In genomic region chr17:77887464-77888241, GRCh38 we compare ENCODE assay signal across 1 cellular context.
TF ChIP-seq lines count a peak whose summit lies in the region.

No MANE protein-coding gene starts in this region.

TF ChIP-seq in K562, 482 proteins besides CTCF, POLR2A, EP300 and RAD21 (continued from another document):
- peak; percentile 40 to 51 for TF ChIP-seq E2F6 (IDR thresholded peaks at IDR 0.05; ENCODE audit: borderline replicate concordance in 1 of 2, extremely low read depth in 1 of 2, insufficient read depth in 1 of 2, insufficient read length in 1 of 2, low read depth in 1 of 2, low read length in 1 of 2, poor library complexity in 1 of 2, severe bottlenecking in 1 of 2)
- peak; percentile 30 for TF ChIP-seq POLR2B (IDR thresholded peaks at IDR 0.05; ENCODE audit: low read depth, partially characterized antibody)
- TF ChIP-seq, protein P1, sequence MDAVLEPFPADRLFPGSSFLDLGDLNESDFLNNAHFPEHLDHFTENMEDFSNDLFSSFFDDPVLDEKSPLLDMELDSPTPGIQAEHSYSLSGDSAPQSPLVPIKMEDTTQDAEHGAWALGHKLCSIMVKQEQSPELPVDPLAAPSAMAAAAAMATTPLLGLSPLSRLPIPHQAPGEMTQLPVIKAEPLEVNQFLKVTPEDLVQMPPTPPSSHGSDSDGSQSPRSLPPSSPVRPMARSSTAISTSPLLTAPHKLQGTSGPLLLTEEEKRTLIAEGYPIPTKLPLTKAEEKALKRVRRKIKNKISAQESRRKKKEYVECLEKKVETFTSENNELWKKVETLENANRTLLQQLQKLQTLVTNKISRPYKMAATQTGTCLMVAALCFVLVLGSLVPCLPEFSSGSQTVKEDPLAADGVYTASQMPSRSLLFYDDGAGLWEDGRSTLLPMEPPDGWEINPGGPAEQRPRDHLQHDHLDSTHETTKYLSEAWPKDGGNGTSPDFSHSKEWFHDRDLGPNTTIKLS (IDR thresholded peaks at IDR 0.05; ENCODE audit: borderline replicate concordance, low read depth): peak; percentile 93
- 0 out of 2 replicates have a peak, but pooled peaks have one; percentile 33 for TF ChIP-seq NFRKB (IDR thresholded peaks at IDR 0.05; ENCODE audit: low read depth)
- TF ChIP-seq ZZZ3 (IDR thresholded peaks at IDR 0.05): no peak
- no peak for TF ChIP-seq CBX8 (IDR thresholded peaks at IDR 0.05; ENCODE audit: borderline replicate concordance, extremely low read depth, low read depth, low read length, poor library complexity, severe bottlenecking)
- no peak for TF ChIP-seq HMG20A (CRISPR knock-in tag; conservative IDR thresholded peaks at IDR 0.05)
- 0 out of 2 replicates have a peak, but pooled peaks have one; percentile 44 for TF ChIP-seq ZNF583 (CRISPR knock-in tag; IDR thresholded peaks at IDR 0.05)
- peak; percentile 96 for TF ChIP-seq L3MBTL2 (IDR thresholded peaks at IDR 0.05)
- peak; percentile 29; the same call in 1 of the 2 replicates for TF ChIP-seq DPF2 (IDR thresholded peaks at IDR 0.05)
- peak; percentile 67 for TF ChIP-seq HNRNPLL (IDR thresholded peaks at IDR 0.05; ENCODE audit: low read depth, low read length, poor library complexity, severe bottlenecking)
- TF ChIP-seq JUN (IDR thresholded peaks at IDR 0.05; ENCODE audit: borderline replicate concordance, low read depth, low read length): peak; percentile 57; the same call in 1 of the 2 replicates
- no peak for TF ChIP-seq JUN (CRISPR knock-in tag; IDR thresholded peaks at IDR 0.05; ENCODE audit: borderline replicate concordance)
- TF ChIP-seq, protein P2, sequence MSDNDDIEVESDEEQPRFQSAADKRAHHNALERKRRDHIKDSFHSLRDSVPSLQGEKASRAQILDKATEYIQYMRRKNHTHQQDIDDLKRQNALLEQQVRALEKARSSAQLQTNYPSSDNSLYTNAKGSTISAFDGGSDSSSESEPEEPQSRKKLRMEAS (CRISPR knock-in tag; IDR thresholded peaks at IDR 0.05): peak; percentile 65; the same call in 1 of the 2 replicates
- TF ChIP-seq, protein P3, sequence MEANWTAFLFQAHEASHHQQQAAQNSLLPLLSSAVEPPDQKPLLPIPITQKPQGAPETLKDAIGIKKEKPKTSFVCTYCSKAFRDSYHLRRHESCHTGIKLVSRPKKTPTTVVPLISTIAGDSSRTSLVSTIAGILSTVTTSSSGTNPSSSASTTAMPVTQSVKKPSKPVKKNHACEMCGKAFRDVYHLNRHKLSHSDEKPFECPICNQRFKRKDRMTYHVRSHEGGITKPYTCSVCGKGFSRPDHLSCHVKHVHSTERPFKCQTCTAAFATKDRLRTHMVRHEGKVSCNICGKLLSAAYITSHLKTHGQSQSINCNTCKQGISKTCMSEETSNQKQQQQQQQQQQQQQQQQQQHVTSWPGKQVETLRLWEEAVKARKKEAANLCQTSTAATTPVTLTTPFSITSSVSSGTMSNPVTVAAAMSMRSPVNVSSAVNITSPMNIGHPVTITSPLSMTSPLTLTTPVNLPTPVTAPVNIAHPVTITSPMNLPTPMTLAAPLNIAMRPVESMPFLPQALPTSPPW (CRISPR knock-in tag; IDR thresholded peaks at IDR 0.05): peak; percentile 43; the same call in 1 of the 2 replicates
- peak; percentile 82 for TF ChIP-seq EP400 (IDR thresholded peaks at IDR 0.05)
- peak; percentile 76 for TF ChIP-seq ETV5 (CRISPR knock-in tag; IDR thresholded peaks at IDR 0.05; ENCODE audit: low read depth)
- peak; percentile 45; the same call in 1 of the 2 replicates for TF ChIP-seq BACH1 (tag; IDR thresholded peaks at IDR 0.05)
- TF ChIP-seq MYC (IDR thresholded peaks at IDR 0.05; ENCODE audit: low read depth, low read length): peak; percentile 82; the same call in 1 of the 2 replicates
- TF ChIP-seq MYC (CRISPR knock-in tag; IDR thresholded peaks at IDR 0.05; ENCODE audit: borderline replicate concordance, low read depth): no peak
- TF ChIP-seq CTBP1 (IDR thresholded peaks at IDR 0.05; ENCODE audit: borderline replicate concordance): peak; percentile 46; the same call in 1 of the 2 replicates
- TF ChIP-seq CEBPG (CRISPR knock-in tag; IDR thresholded peaks at IDR 0.05): peak; percentile 94
- peak; percentile 97 to 98 for TF ChIP-seq CEBPG (tag; conservative IDR thresholded peaks at IDR 0.05 in 1 of 2, IDR thresholded peaks at IDR 0.05 in 1 of 2)
- 0 out of 2 replicates have a peak, but pooled peaks have one; percentile 57 for TF ChIP-seq ELF4 (CRISPR knock-in tag; IDR thresholded peaks at IDR 0.05)
- TF ChIP-seq, protein P4, sequence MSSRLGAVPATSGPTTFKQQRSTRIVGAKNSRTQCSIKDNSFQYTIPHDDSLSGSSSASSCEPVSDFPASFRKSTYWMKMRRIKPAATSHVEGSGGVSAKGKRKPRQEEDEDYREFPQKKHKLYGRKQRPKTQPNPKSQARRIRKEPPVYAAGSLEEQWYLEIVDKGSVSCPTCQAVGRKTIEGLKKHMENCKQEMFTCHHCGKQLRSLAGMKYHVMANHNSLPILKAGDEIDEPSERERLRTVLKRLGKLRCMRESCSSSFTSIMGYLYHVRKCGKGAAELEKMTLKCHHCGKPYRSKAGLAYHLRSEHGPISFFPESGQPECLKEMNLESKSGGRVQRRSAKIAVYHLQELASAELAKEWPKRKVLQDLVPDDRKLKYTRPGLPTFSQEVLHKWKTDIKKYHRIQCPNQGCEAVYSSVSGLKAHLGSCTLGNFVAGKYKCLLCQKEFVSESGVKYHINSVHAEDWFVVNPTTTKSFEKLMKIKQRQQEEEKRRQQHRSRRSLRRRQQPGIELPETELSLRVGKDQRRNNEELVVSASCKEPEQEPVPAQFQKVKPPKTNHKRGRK (tag; IDR thresholded peaks at IDR 0.05): peak; percentile 28; the same call in 1 of the 2 replicates
- no peak for TF ChIP-seq ZNF277 (CRISPR knock-in tag; IDR thresholded peaks at IDR 0.05; ENCODE audit: borderline replicate concordance)
- TF ChIP-seq ZNF449 (CRISPR knock-in tag; IDR thresholded peaks at IDR 0.05): 0 out of 2 replicates have a peak, but pooled peaks have one; percentile 20
- TF ChIP-seq POLR2G (IDR thresholded peaks at IDR 0.05; ENCODE audit: low read depth, low read length): peak; percentile 59
- TF ChIP-seq ATF1 (CRISPR knock-in tag; IDR thresholded peaks at IDR 0.05): no peak
- peak; percentile 89 for TF ChIP-seq ATF1 (tag; IDR thresholded peaks at IDR 0.05)
- 0 out of 2 replicates have a peak, but pooled peaks have one; percentile 7 for TF ChIP-seq BHLHE40 (IDR thresholded peaks at IDR 0.05; ENCODE audit: low read length)
- peak; percentile 56; the same call in 1 of the 2 replicates for TF ChIP-seq GABPB1 (CRISPR knock-in tag; IDR thresholded peaks at IDR 0.05)
- no peak for TF ChIP-seq NFYB (IDR thresholded peaks at IDR 0.05; ENCODE audit: extremely low read depth, insufficient read length)
- TF ChIP-seq, protein P5, sequence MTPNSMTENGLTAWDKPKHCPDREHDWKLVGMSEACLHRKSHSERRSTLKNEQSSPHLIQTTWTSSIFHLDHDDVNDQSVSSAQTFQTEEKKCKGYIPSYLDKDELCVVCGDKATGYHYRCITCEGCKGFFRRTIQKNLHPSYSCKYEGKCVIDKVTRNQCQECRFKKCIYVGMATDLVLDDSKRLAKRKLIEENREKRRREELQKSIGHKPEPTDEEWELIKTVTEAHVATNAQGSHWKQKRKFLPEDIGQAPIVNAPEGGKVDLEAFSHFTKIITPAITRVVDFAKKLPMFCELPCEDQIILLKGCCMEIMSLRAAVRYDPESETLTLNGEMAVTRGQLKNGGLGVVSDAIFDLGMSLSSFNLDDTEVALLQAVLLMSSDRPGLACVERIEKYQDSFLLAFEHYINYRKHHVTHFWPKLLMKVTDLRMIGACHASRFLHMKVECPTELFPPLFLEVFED (CRISPR knock-in tag; conservative IDR thresholded peaks at IDR 0.05): peak; percentile 61; the same call in 1 of the 2 replicates
- TF ChIP-seq ZNF324 (CRISPR knock-in tag; IDR thresholded peaks at IDR 0.05): 0 out of 2 replicates have a peak, but pooled peaks have one; percentile 18
- TF ChIP-seq, protein P6, sequence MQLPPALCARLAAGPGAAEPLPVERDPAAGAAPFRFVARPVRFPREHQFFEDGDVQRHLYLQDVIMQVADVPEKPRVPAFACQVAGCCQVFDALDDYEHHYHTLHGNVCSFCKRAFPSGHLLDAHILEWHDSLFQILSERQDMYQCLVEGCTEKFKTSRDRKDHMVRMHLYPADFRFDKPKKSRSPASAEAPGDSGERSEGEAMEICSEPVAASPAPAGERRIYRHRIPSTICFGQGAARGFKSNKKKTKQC (CRISPR knock-in tag; IDR thresholded peaks at IDR 0.05): peak; percentile 56; the same call in 1 of the 2 replicates
TF ChIP-seq in K562: peak in this region for 64.
